13 cellular contexts compared by ENCODE assay signal in genomic region chr1:231390071-231390470, GRCh38. TPM values are rescaled to one million over a fixed set of nuclear protein-coding genes. Genes with fewer than 3 reads are reported as not detected.
DNase-seq lines count a peak whose midpoint lies in the region; ATAC-seq, FAIRE-seq and TF ChIP-seq lines count a peak whose summit lies in the region.
"Had no signal": no experiment of that assay in that cellular context is flagged by ENCODE, and none has a peak within 500 bp of the region (broad histone marks: within the 10 kb centered on the region; RNA-seq: fewer than 3 reads in every experiment).

No MANE protein-coding gene starts in this region.

- no peaks in the 10 kb centered on the region for H3K27me3 ChIP-seq in small intestine (ENCODE audit: control insufficient read depth in 2 of 2, insufficient read depth in 2 of 2, low read length in 2 of 2)
- H3K27me3 ChIP-seq: colonic mucosa, upper lobe of right lung had no signal

- peak overlapping the region; percentile 11 for H3K4me3 Mint-ChIP-seq in activated naive CD4-positive, alpha-beta T cell treated with anti-CD3 and anti-CD28 coated beads, Interleukin-2, amount 50 U/mL, for 24 hours

- peak overlapping the region; percentile 53 for H3K4me2 ChIP-seq in A549

- POLR2A ChIA-PET in A549 (lab: Yijun Ruan, JAX) = no interaction called here

- peak overlapping the region; percentile 13 for H3K27ac Mint-ChIP-seq in activated naive CD4-positive, alpha-beta T cell treated with anti-CD3 and anti-CD28 coated beads, Interleukin-2, amount 50 U/mL, for 24 hours

- peaks cover 67% of the 10 kb centered on the region for H3K4me1 Mint-ChIP-seq in activated naive CD4-positive, alpha-beta T cell treated with anti-CD3 and anti-CD28 coated beads, Interleukin-2, amount 50 U/mL, for 24 hours

- peak in 1 of 2 experiments; percentile 27; a peak in 2 of 6 replicates for ATAC-seq in A549
- ATAC-seq in GM18511 (IDR thresholded peaks at IDR 0.05; ENCODE audit: unreplicated experiment) = peak; percentile 60
- ATAC-seq: upper lobe of right lung had no signal

- CTCF ChIA-PET in A549 (lab: Yijun Ruan, JAX) = interaction anchor here (1.1 to 1.9 kb wide), 2 partner anchors 9 to 33 kb away, joined by 3 to 5 read pairs; no protein-coding TSS in a partner anchor

- no peaks in the 10 kb centered on the region for H3K36me3 ChIP-seq in small intestine (ENCODE audit: control insufficient read depth in 2 of 2, insufficient read depth in 2 of 2, low read length in 2 of 2)
- H3K36me3 ChIP-seq: colonic mucosa, upper lobe of right lung had no signal

- no peak for FAIRE-seq in A549 (lab: Jason Lieb, UNC)
- no peak for FAIRE-seq in small intestine (lab: Jason Lieb, UNC)

- no peak for TF ChIP-seq EP300 in A549 (IDR thresholded peaks at IDR 0.05)

- TF ChIP-seq POLR2A in A549 (IDR thresholded peaks at IDR 0.05; ENCODE audit: low read length) = no peak

- H3K36me3 Mint-ChIP-seq in activated naive CD4-positive, alpha-beta T cell treated with anti-CD3 and anti-CD28 coated beads, Interleukin-2, amount 50 U/mL, for 24 hours = peaks cover 1% of the 10 kb centered on the region

- no peak for TF ChIP-seq CTCF in A549 (IDR thresholded peaks at IDR 0.05)

- 32% methylated on average over 2 of the region's 2 CpGs for WGBS in A549 (ENCODE audit: missing lambda C conversion rate)
- whole genome bisulfite sequencing in small intestine, 3 donors = 45 to 67% (median 61%) methylated on average over 2 of the region's 2 CpGs

- H3K9me3 Mint-ChIP-seq in activated naive CD4-positive, alpha-beta T cell treated with anti-CD3 and anti-CD28 coated beads, Interleukin-2, amount 50 U/mL, for 24 hours = no peaks in the 10 kb centered on the region

- H3K4me3 ChIP-seq in A549 (no peak overlapping the region), small intestine (ENCODE audit: low read depth in 1 of 2, low read length in 2 of 2) (no peak overlapping the region)
- H3K4me3 ChIP-seq: colonic mucosa, lung, upper lobe of right lung had no signal

- DNase-seq in A549 (ENCODE audit: low read depth in 1 of 2, low spot score in 1 of 2) (no peak), glomerular visceral epithelial cell (ENCODE audit: extremely low spot score) (peak; percentile 53), NCI-H446 (lab: John Stamatoyannopoulos, UW) (no peak), NCI-H1048 (lab: John Stamatoyannopoulos, UW) (no peak), NCI-H1694 (lab: John Stamatoyannopoulos, UW) (no peak), small intestine (no peak)
- DNase-seq: colonic mucosa, OCI-M1, T1000, upper lobe of right lung had no signal

- H3K9me3 ChIP-seq in A549 (no peaks in the 10 kb centered on the region), small intestine (ENCODE audit: control insufficient read depth, low read depth) (no peaks in the 10 kb centered on the region)
- H3K9me3 ChIP-seq: colonic mucosa, upper lobe of right lung had no signal

- no peak for TF ChIP-seq RAD21 in A549 (conservative IDR thresholded peaks at IDR 0.05 in 1 of 2, IDR thresholded peaks at IDR 0.05 in 1 of 2)

- no peaks in the 10 kb centered on the region for H3K27me3 Mint-ChIP-seq in activated naive CD4-positive, alpha-beta T cell treated with anti-CD3 and anti-CD28 coated beads, Interleukin-2, amount 50 U/mL, for 24 hours

- H3K27ac ChIP-seq in A549 (peak overlapping the region; percentile 43 to 75; a peak in 5 of 6 replicates), small intestine (ENCODE audit: low read depth in 1 of 2, low read length in 1 of 2) (no peak overlapping the region)
- H3K27ac ChIP-seq: colonic mucosa, upper lobe of right lung had no signal

- H3K4me1 ChIP-seq in A549 (peaks cover 90% of the 10 kb centered on the region), small intestine (ENCODE audit: control insufficient read depth in 2 of 2, insufficient read depth in 1 of 2, low read depth in 1 of 2, low read length in 1 of 2) (peaks cover 0 to 5% of the 10 kb centered on the region in 2 donors)

TF ChIP-seq in A549, 52 proteins besides CTCF, POLR2A, EP300 and RAD21:
- no peak for TF ChIP-seq NPAS2 (CRISPR knock-in tag; IDR thresholded peaks at IDR 0.05; ENCODE audit: borderline replicate concordance)
- no peak for TF ChIP-seq RCOR1 (IDR thresholded peaks at IDR 0.05; ENCODE audit: low read depth, low read length)
- TF ChIP-seq TFCP2L1 (CRISPR knock-in tag; IDR thresholded peaks at IDR 0.05) = no peak
- no peak for TF ChIP-seq ZC3H11A (IDR thresholded peaks at IDR 0.05)
- no peak for TF ChIP-seq FOXS1 (CRISPR knock-in tag; IDR thresholded peaks at IDR 0.05)
- no peak for TF ChIP-seq SREBF2 (IDR thresholded peaks at IDR 0.05)
- no peak for TF ChIP-seq FOSL2 (IDR thresholded peaks at IDR 0.05)
- TF ChIP-seq FOSL2 (CRISPR knock-in tag; IDR thresholded peaks at IDR 0.05) = no peak; the same call in 1 of the 2 replicates
- no peak for TF ChIP-seq ATOH8 (CRISPR knock-in tag; IDR thresholded peaks at IDR 0.05; ENCODE audit: low read depth)
- no peak for TF ChIP-seq PHF8 (IDR thresholded peaks at IDR 0.05; ENCODE audit: borderline replicate concordance, low read depth)
- no peak for TF ChIP-seq RFX5 (IDR thresholded peaks at IDR 0.05)
- TF ChIP-seq CEBPB (IDR thresholded peaks at IDR 0.05) = no peak

RNA-seq across cellular contexts. Expression of gene EGLN1, which starts 32.0 kb away (rescaled TPM):
- polyA plus RNA-seq in A549 (2011; rRNA removed) = 114 and 156 TPM in 2 replicates
- polyA plus RNA-seq in A549 (2012; cell fraction: cytosol; rRNA removed) = 21.0 and 24.8 TPM in 2 replicates
- polyA plus RNA-seq in A549 (2012; cell fraction: nucleus; rRNA removed) = 13.2 and 15.3 TPM in 2 replicates
- 55.2 to 58.7 TPM (median 57.7 TPM) in 3 replicates for polyA plus RNA-seq in A549 (2017; fragmentation: RNase III; extraction: RNeasy Plus Mini Kit Qiagen cat#74134 plus additional on column Dnase treatment)
- polyA minus RNA-seq in A549 (2011; rRNA and poly(A)+ RNA removed) = 48.9 and 52.9 TPM in 2 replicates
- polyA plus RNA-seq in small intestine = 10 to 100 TPM; 15.1 to 23.0 (median 21.3) TPM

RNA-seq across cellular contexts. Expression of gene SPRTN, which starts 52.0 kb away (rescaled TPM):
- 17.9 and 21.0 TPM in 2 replicates for polyA plus RNA-seq in A549 (2011; rRNA removed)
- 13.4 and 18.0 TPM in 2 replicates for polyA plus RNA-seq in A549 (2012; cell fraction: cytosol; rRNA removed)
- polyA plus RNA-seq in A549 (2012; cell fraction: nucleus; rRNA removed) = 11.7 and 15.3 TPM in 2 replicates
- 14.0 to 16.0 TPM (median 14.4 TPM) in 3 replicates for polyA plus RNA-seq in A549 (2017; fragmentation: RNase III; extraction: RNeasy Plus Mini Kit Qiagen cat#74134 plus additional on column Dnase treatment)
- 29.9 and 31.7 TPM in 2 replicates for polyA minus RNA-seq in A549 (2011; rRNA and poly(A)+ RNA removed)
- polyA plus RNA-seq in small intestine = 1 to 10 TPM; 3.8 to 4.2 (median 4.1) TPM

RNA-seq across cellular contexts. Expression of gene EXOC8, which starts 52.4 kb away (rescaled TPM):
- polyA plus RNA-seq in A549 (2011; rRNA removed) (7.6 and 7.7 TPM in 2 replicates), A549 (2017; fragmentation: RNase III; extraction: RNeasy Plus Mini Kit Qiagen cat#74134 plus additional on column Dnase treatment) (8.9 to 10.1 TPM (median 9.8 TPM) in 3 replicates), small intestine (1 to 10 TPM; 3.2 to 5.3 (median 4.0) TPM)
- polyA plus RNA-seq in A549 (2012; cell fraction: cytosol; rRNA removed) = 2.1 and 2.3 TPM in 2 replicates
- 2.8 and 3.6 TPM in 2 replicates for polyA plus RNA-seq in A549 (2012; cell fraction: nucleus; rRNA removed)
- 12.8 and 13.1 TPM in 2 replicates for polyA minus RNA-seq in A549 (2011; rRNA and poly(A)+ RNA removed)

Comparison
In these comparisons a context has a peak if more than half of its experiments do, and no peak if none do; other contexts are left out.
1. H3K27ac ChIP-seq: peak in A549 (2 of 2); none in small intestine (0 of 2).